In the genomic region with DNA sequence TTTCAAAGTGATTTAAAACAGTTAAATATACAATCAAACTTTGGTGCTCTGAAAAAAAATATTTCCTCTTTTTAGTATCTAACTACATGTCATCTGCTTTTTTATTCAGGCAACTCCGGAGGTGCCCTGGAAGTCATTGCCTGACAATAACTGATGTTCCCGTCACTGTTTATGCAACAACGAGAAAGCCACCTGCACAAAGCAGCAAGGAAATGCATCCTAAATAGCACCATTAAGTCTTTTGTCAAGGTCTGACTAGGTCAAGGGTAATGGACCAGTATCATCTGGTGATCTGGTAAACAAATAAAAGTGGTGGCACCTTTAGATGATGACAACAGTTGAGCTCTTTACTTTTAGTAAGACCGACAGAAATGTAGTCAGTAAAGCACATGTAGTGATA, we compare ENCODE assay signal across 3 cellular contexts.
TF ChIP-seq lines count a peak whose summit lies in the region.

No MANE protein-coding gene starts in this region.

TF ChIP-seq in GM23338, 12 proteins besides CTCF, POLR2A, EP300 and RAD21 (continues in another document):
- TF ChIP-seq, protein P1, sequence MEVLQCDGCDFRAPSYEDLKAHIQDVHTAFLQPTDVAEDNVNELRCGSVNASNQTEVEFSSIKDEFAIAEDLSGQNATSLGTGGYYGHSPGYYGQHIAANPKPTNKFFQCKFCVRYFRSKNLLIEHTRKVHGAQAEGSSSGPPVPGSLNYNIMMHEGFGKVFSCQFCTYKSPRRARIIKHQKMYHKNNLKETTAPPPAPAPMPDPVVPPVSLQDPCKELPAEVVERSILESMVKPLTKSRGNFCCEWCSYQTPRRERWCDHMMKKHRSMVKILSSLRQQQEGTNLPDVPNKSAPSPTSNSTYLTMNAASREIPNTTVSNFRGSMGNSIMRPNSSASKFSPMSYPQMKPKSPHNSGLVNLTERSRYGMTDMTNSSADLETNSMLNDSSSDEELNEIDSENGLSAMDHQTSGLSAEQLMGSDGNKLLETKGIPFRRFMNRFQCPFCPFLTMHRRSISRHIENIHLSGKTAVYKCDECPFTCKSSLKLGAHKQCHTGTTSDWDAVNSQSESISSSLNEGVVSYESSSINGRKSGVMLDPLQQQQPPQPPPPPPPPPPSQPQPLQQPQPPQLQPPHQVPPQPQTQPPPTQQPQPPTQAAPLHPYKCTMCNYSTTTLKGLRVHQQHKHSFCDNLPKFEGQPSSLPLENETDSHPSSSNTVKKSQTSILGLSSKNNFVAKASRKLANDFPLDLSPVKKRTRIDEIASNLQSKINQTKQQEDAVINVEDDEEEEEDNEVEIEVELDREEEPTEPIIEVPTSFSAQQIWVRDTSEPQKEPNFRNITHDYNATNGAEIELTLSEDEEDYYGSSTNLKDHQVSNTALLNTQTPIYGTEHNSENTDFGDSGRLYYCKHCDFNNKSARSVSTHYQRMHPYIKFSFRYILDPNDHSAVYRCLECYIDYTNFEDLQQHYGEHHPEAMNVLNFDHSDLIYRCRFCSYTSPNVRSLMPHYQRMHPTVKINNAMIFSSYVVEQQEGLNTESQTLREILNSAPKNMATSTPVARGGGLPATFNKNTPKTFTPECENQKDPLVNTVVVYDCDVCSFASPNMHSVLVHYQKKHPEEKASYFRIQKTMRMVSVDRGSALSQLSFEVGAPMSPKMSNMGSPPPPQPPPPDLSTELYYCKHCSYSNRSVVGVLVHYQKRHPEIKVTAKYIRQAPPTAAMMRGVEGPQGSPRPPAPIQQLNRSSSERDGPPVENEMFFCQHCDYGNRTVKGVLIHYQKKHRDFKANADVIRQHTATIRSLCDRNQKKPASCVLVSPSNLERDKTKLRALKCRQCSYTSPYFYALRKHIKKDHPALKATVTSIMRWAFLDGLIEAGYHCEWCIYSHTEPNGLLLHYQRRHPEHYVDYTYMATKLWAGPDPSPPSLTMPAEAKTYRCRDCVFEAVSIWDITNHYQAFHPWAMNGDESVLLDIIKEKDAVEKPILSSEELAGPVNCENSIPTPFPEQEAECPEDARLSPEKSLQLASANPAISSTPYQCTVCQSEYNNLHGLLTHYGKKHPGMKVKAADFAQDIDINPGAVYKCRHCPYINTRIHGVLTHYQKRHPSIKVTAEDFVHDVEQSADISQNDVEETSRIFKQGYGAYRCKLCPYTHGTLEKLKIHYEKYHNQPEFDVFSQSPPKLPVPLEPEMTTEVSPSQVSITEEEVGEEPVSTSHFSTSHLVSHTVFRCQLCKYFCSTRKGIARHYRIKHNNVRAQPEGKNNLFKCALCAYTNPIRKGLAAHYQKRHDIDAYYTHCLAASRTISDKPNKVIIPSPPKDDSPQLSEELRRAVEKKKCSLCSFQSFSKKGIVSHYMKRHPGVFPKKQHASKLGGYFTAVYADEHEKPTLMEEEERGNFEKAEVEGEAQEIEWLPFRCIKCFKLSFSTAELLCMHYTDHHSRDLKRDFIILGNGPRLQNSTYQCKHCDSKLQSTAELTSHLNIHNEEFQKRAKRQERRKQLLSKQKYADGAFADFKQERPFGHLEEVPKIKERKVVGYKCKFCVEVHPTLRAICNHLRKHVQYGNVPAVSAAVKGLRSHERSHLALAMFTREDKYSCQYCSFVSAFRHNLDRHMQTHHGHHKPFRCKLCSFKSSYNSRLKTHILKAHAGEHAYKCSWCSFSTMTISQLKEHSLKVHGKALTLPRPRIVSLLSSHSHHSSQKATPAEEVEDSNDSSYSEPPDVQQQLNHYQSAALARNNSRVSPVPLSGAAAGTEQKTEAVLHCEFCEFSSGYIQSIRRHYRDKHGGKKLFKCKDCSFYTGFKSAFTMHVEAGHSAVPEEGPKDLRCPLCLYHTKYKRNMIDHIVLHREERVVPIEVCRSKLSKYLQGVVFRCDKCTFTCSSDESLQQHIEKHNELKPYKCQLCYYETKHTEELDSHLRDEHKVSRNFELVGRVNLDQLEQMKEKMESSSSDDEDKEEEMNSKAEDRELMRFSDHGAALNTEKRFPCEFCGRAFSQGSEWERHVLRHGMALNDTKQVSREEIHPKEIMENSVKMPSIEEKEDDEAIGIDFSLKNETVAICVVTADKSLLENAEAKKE (CRISPR knock-in tag; IDR thresholded peaks at IDR 0.05), result peak; percentile 16; the same call in 1 of the 2 replicates
- TF ChIP-seq ZNF331 (CRISPR knock-in tag; IDR thresholded peaks at IDR 0.05; ENCODE audit: low read depth) (no peak), POLR2AphosphoS5 (IDR thresholded peaks at IDR 0.05; ENCODE audit: low read depth) (no peak), EZH2phosphoT487 (IDR thresholded peaks at IDR 0.05; ENCODE audit: unreplicated experiment) (no peak)

TF ChIP-seq in H1, 55 proteins besides CTCF, POLR2A, EP300 and RAD21:
- TF ChIP-seq RNF2 (IDR thresholded peaks at IDR 0.05; ENCODE audit: borderline replicate concordance, low read depth, low read length, missing control alignments, poor library complexity, severe bottlenecking), result no peak
- TF ChIP-seq, protein P2, sequence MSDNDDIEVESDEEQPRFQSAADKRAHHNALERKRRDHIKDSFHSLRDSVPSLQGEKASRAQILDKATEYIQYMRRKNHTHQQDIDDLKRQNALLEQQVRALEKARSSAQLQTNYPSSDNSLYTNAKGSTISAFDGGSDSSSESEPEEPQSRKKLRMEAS (IDR thresholded peaks at IDR 0.05), result 0 out of 2 replicates have a peak, but pooled peaks have one; percentile 31
TF ChIP-seq in H1: peak in this region for 1.

TF ChIP-seq in SK-N-SH treated with all-trans-retinoic acid at 6 μM for 48 hours, 23 proteins besides CTCF, POLR2A, EP300 and RAD21:
- TF ChIP-seq, protein P3, sequence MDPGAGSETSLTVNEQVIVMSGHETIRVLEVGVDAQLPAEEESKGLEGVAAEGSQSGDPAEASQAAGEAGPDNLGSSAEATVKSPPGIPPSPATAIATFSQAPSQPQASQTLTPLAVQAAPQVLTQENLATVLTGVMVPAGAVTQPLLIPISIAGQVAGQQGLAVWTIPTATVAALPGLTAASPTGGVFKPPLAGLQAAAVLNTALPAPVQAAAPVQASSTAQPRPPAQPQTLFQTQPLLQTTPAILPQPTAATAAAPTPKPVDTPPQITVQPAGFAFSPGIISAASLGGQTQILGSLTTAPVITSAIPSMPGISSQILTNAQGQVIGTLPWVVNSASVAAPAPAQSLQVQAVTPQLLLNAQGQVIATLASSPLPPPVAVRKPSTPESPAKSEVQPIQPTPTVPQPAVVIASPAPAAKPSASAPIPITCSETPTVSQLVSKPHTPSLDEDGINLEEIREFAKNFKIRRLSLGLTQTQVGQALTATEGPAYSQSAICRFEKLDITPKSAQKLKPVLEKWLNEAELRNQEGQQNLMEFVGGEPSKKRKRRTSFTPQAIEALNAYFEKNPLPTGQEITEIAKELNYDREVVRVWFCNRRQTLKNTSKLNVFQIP (CRISPR knock-in tag; IDR thresholded peaks at IDR 0.05; ENCODE audit: borderline replicate concordance, low read depth), result no peak
- TF ChIP-seq TOX (CRISPR knock-in tag; IDR thresholded peaks at IDR 0.05; ENCODE audit: borderline replicate concordance) (no peak), GLIS3 (CRISPR knock-in tag; IDR thresholded peaks at IDR 0.05) (no peak), ZNF565 (CRISPR knock-in tag; conservative IDR thresholded peaks at IDR 0.05; ENCODE audit: low read depth) (no peak), PPARA (CRISPR knock-in tag; IDR thresholded peaks at IDR 0.05; ENCODE audit: borderline replicate concordance) (no peak), ZNF70 (CRISPR knock-in tag; IDR thresholded peaks at IDR 0.05) (no peak), SNAI2 (CRISPR knock-in tag; IDR thresholded peaks at IDR 0.05) (no peak), RARB (CRISPR knock-in tag; IDR thresholded peaks at IDR 0.05) (no peak), ZC3H10 (CRISPR knock-in tag; IDR thresholded peaks at IDR 0.05) (no peak), ZFP30 (CRISPR knock-in tag; IDR thresholded peaks at IDR 0.05) (no peak), ARNTL (CRISPR knock-in tag; IDR thresholded peaks at IDR 0.05; ENCODE audit: borderline replicate concordance, low read depth) (no peak), CSDC2 (CRISPR knock-in tag; IDR thresholded peaks at IDR 0.05) (no peak), ESRRG (CRISPR knock-in tag; IDR thresholded peaks at IDR 0.05) (no peak), ISL1 (CRISPR knock-in tag; IDR thresholded peaks at IDR 0.05) (no peak), ZNF8 (CRISPR knock-in tag; IDR thresholded peaks at IDR 0.05) (no peak)
- TF ChIP-seq, protein P4, sequence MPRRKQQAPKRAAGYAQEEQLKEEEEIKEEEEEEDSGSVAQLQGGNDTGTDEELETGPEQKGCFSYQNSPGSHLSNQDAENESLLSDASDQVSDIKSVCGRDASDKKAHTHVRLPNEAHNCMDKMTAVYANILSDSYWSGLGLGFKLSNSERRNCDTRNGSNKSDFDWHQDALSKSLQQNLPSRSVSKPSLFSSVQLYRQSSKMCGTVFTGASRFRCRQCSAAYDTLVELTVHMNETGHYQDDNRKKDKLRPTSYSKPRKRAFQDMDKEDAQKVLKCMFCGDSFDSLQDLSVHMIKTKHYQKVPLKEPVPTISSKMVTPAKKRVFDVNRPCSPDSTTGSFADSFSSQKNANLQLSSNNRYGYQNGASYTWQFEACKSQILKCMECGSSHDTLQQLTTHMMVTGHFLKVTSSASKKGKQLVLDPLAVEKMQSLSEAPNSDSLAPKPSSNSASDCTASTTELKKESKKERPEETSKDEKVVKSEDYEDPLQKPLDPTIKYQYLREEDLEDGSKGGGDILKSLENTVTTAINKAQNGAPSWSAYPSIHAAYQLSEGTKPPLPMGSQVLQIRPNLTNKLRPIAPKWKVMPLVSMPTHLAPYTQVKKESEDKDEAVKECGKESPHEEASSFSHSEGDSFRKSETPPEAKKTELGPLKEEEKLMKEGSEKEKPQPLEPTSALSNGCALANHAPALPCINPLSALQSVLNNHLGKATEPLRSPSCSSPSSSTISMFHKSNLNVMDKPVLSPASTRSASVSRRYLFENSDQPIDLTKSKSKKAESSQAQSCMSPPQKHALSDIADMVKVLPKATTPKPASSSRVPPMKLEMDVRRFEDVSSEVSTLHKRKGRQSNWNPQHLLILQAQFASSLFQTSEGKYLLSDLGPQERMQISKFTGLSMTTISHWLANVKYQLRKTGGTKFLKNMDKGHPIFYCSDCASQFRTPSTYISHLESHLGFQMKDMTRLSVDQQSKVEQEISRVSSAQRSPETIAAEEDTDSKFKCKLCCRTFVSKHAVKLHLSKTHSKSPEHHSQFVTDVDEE (CRISPR knock-in tag; IDR thresholded peaks at IDR 0.05), result no peak
- TF ChIP-seq, protein P5, sequence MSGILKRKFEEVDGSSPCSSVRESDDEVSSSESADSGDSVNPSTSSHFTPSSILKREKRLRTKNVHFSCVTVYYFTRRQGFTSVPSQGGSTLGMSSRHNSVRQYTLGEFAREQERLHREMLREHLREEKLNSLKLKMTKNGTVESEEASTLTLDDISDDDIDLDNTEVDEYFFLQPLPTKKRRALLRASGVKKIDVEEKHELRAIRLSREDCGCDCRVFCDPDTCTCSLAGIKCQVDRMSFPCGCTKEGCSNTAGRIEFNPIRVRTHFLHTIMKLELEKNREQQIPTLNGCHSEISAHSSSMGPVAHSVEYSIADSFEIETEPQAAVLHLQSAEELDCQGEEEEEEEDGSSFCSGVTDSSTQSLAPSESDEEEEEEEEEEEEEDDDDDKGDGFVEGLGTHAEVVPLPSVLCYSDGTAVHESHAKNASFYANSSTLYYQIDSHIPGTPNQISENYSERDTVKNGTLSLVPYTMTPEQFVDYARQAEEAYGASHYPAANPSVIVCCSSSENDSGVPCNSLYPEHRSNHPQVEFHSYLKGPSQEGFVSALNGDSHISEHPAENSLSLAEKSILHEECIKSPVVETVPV (CRISPR knock-in tag; IDR thresholded peaks at IDR 0.05), result no peak
- TF ChIP-seq, protein P6, sequence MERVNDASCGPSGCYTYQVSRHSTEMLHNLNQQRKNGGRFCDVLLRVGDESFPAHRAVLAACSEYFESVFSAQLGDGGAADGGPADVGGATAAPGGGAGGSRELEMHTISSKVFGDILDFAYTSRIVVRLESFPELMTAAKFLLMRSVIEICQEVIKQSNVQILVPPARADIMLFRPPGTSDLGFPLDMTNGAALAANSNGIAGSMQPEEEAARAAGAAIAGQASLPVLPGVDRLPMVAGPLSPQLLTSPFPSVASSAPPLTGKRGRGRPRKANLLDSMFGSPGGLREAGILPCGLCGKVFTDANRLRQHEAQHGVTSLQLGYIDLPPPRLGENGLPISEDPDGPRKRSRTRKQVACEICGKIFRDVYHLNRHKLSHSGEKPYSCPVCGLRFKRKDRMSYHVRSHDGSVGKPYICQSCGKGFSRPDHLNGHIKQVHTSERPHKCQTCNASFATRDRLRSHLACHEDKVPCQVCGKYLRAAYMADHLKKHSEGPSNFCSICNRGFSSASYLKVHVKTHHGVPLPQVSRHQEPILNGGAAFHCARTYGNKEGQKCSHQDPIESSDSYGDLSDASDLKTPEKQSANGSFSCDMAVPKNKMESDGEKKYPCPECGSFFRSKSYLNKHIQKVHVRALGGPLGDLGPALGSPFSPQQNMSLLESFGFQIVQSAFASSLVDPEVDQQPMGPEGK (CRISPR knock-in tag; IDR thresholded peaks at IDR 0.05; ENCODE audit: borderline replicate concordance), result no peak
- TF ChIP-seq, protein P7, sequence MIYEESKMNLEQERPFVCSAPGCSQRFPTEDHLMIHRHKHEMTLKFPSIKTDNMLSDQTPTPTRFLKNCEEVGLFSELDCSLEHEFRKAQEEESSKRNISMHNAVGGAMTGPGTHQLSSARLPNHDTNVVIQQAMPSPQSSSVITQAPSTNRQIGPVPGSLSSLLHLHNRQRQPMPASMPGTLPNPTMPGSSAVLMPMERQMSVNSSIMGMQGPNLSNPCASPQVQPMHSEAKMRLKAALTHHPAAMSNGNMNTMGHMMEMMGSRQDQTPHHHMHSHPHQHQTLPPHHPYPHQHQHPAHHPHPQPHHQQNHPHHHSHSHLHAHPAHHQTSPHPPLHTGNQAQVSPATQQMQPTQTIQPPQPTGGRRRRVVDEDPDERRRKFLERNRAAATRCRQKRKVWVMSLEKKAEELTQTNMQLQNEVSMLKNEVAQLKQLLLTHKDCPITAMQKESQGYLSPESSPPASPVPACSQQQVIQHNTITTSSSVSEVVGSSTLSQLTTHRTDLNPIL (CRISPR knock-in tag; IDR thresholded peaks at IDR 0.05; ENCODE audit: low read depth), result no peak
